ENCODE assay signal across 8 cellular contexts in genomic region chr5:112737472-112738179, GRCh38. TPM values are rescaled to one million over a fixed set of nuclear protein-coding genes. Genes with fewer than 3 reads are reported as not detected.
DNase-seq lines count a peak whose midpoint lies in the region; ATAC-seq and TF ChIP-seq lines count a peak whose summit lies in the region.

TSS of gene APC (plus strand) at chr5:112737885. CDS start at chr5:112754891, 17,006 bp downstream.

- H3K4me1 Mint-ChIP-seq in T-helper 17 cell = peaks cover 17% of the 10 kb centered on the region

- H3K27me3 ChIP-seq in right atrium auricular region (no peaks in the 10 kb centered on the region), prostate gland (replicated peaks; ENCODE audit: insufficient read depth) (no peaks in the 10 kb centered on the region), upper lobe of right lung (no peaks in the 10 kb centered on the region)

- H3K9me3 ChIP-seq in T-helper 17 cell (ENCODE audit: control insufficient read depth, low read length, poor library complexity, severe bottlenecking) (no peaks in the 10 kb centered on the region), right atrium auricular region (no peaks in the 10 kb centered on the region), prostate gland (no peaks in the 10 kb centered on the region), upper lobe of right lung (no peaks in the 10 kb centered on the region)

- TF ChIP-seq CTCF in GM12875 (IDR thresholded peaks at IDR 0.05; ENCODE audit: borderline replicate concordance, insufficient read depth, low read depth, low read length) = no peak
- TF ChIP-seq CTCF in right atrium auricular region (IDR thresholded peaks at IDR 0.05) = peak in 1 of 2 donors; percentile 8
- TF ChIP-seq CTCF in prostate gland (IDR thresholded peaks at IDR 0.05) = peak in 2 of 4 experiments; percentile 16 to 18
- no peak for TF ChIP-seq CTCF in upper lobe of right lung (IDR thresholded peaks at IDR 0.05)

- intact Hi-C loops in prostate gland (cut with DNase I) = no loop called here
- intact Hi-C loops in upper lobe of right lung (cut with DNase I) = no loop called here

- 1% methylated on average over 36 of the region's 36 CpGs for WGBS in prostate gland

- ATAC-seq in HG02678 (IDR thresholded peaks at IDR 0.05; ENCODE audit: unreplicated experiment) (peak; percentile 100), T-helper 17 cell (peak; percentile 98), upper lobe of right lung (peak; percentile 100)

- peak within 1 kb of the TSS; percentile 90 for H3K27ac ChIP-seq in angular gyrus (ENCODE audit: low read depth, low read length)
- peak within 1 kb of the TSS; percentile 80 to 83 for H3K27ac ChIP-seq in right atrium auricular region
- H3K27ac ChIP-seq in prostate gland = no peak within 1 kb of the TSS
- H3K27ac ChIP-seq in upper lobe of right lung = peak within 1 kb of the TSS; percentile 61

- TF ChIP-seq POLR2A in prostate gland (IDR thresholded peaks at IDR 0.05) = peak; percentile 36

- no peaks in the 10 kb centered on the region for H3K27me3 Mint-ChIP-seq in T-helper 17 cell

- H3K4me3 ChIP-seq in GM12875 (ENCODE audit: low read depth, low read length) = peak within 1 kb of the TSS; percentile 80
- H3K4me3 ChIP-seq in right atrium auricular region = peak within 1 kb of the TSS; percentile 69 to 73
- H3K4me3 ChIP-seq in prostate gland = peak within 1 kb of the TSS; percentile 41 to 45
- H3K4me3 ChIP-seq in upper lobe of right lung = peak within 1 kb of the TSS; percentile 62

- H3K4me1 ChIP-seq in right atrium auricular region = peaks cover 0 to 25% of the 10 kb centered on the region in 2 donors
- H3K4me1 ChIP-seq in prostate gland (replicated peaks) = no peaks in the 10 kb centered on the region
- H3K4me1 ChIP-seq in upper lobe of right lung = peaks cover 5% of the 10 kb centered on the region

- H3K36me3 Mint-ChIP-seq in T-helper 17 cell (ENCODE audit: low read depth) = no peaks in the 10 kb centered on the region

- peak within 1 kb of the TSS; percentile 98 for H3K4me3 Mint-ChIP-seq in T-helper 17 cell

- H3K36me3 ChIP-seq in right atrium auricular region = no peaks in the 10 kb centered on the region
- H3K36me3 ChIP-seq in prostate gland = no peaks in the 10 kb centered on the region
- H3K36me3 ChIP-seq in upper lobe of right lung = no peaks in the 10 kb centered on the region

- peak within 1 kb of the TSS; percentile 91 for H3K27ac Mint-ChIP-seq in T-helper 17 cell

- peak; percentile 75 for DNase-seq in NCI-H1694 (lab: John Stamatoyannopoulos, UW)
- peak; percentile 64 to 72 (median 69) for DNase-seq in T-helper 17 cell
- peak; percentile 98 for DNase-seq in right atrium auricular region (ENCODE audit: low spot score)
- DNase-seq in prostate gland (ENCODE audit: low spot score) = peak; percentile 72
- DNase-seq in upper lobe of right lung = peak; percentile 93

RNA-seq across cellular contexts. Expression of gene APC, which starts in this region (rescaled TPM):
- total RNA-seq in T-helper 17 cell (10 to 100 TPM; 31.0 to 33.2 TPM), right atrium auricular region (10 to 100 TPM; 38.3 to 50.9 TPM), prostate gland (10 to 100 TPM; 37.6 to 84.1 TPM), upper lobe of right lung (54.1 TPM)

Comparison
In these comparisons a context has a peak if more than half of its experiments do, and no peak if none do; other contexts are left out.
1. H3K27ac ChIP-seq: peak in angular gyrus (single experiment), right atrium auricular region (2 of 2) and upper lobe of right lung (single experiment); none in prostate gland (0 of 2).
2. Peak in every context shown above with its lines, with median percentiles within 50 percentile points of each other: H3K4me3 ChIP-seq, ATAC-seq and DNase-seq.